ENCODE assay signal across 21 cellular contexts in the genomic region with DNA sequence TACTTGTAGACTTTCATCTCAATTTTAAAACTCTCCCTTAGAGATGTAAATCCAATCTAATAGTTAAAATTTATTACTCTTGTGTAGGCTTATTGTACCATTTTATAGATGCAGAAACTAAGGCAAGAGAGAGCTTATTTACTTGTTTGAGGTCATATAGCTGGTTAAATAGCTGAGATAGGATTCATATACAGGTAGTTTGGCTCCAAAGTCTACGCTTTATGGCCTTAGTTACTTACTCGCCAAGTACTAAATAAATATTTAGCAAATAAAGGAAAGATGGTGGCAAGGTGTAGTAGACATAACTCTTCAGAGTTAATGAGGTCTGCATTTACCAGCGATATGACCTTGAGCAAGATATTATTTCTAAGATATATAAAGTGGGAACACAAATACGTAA.
DNase-seq lines count a peak whose midpoint lies in the region; ATAC-seq, FAIRE-seq and TF ChIP-seq lines count a peak whose summit lies in the region.
"Had no signal": no experiment of that assay in that cellular context is flagged by ENCODE, and none has a peak within 500 bp of the region (broad histone marks: within the 10 kb centered on the region; RNA-seq: fewer than 3 reads in every experiment).

No MANE protein-coding gene starts in this region.

- H3K4me1 ChIP-seq in K562 (replicated peaks in 1 of 2; ENCODE audit: control insufficient read depth in 2 of 2, insufficient read depth in 2 of 2, low read length in 2 of 2) (no peaks in the 10 kb centered on the region), small intestine (ENCODE audit: control insufficient read depth in 2 of 2, insufficient read depth in 1 of 2, low read depth in 1 of 2, low read length in 1 of 2) (no peaks in the 10 kb centered on the region)
- H3K4me1 ChIP-seq: A549; BLaER1 treated with 17β-estradiol and CSF1 and Interleukin-3, amounts not matched to agents 10 nM and 100 nM; Caco-2 had no signal

- CTCF ChIA-PET in K562 (lab: Yijun Ruan, JAX; ENCODE audit: low intra/inter-chr PET ratio) = no interaction called here

- no peaks in the 10 kb centered on the region for H3K36me3 ChIP-seq in K562 (ENCODE audit: control insufficient read depth, insufficient read depth, low read length)
- H3K36me3 ChIP-seq in small intestine (ENCODE audit: control insufficient read depth in 2 of 2, insufficient read depth in 2 of 2, low read length in 2 of 2) = peaks cover 0 to 2% of the 10 kb centered on the region in 2 donors

- no peak overlapping the region for H2AFZ ChIP-seq in K562 (ENCODE audit: low read depth, low read length)

- FAIRE-seq in K562 (lab: Jason Lieb, UNC) (no peak), small intestine (lab: Jason Lieb, UNC) (no peak)
- FAIRE-seq: A549, D721Med, GM12891, GM19239 had no signal

- in situ Hi-C loops in K562 (cut with MboI) = no loop called here

- DNase-seq in K562 (ENCODE audit: extremely low read depth in 1 of 4, low spot score in 3 of 4) = no peak
- DNase-seq in memory B cell (ENCODE audit: low spot score in 2 of 2) = no peak
- DNase-seq in small intestine = peak; percentile 52
- DNase-seq in stimulated activated CD4-positive, alpha-beta T cell treated with anti-CD3 and anti-CD28 coated beads, Interleukin-2, amount 100 ng/mL, for 48 hours = no peak
- no peak for DNase-seq in NCI-H226
- DNase-seq: 8988T; AML-193; Caco-2; Calu3; CD4-positive, alpha-beta T cell; CD8-positive, alpha-beta T cell; DMS79 treated with DMSO at 0.1 percent for 48 hours; GF-D8 had no signal

- no peak for TF ChIP-seq RAD21 in K562 (CRISPR knock-in tag; conservative IDR thresholded peaks at IDR 0.05 in 1 of 2, IDR thresholded peaks at IDR 0.05 in 1 of 2)

- no peak for TF ChIP-seq CTCF in K562 (IDR thresholded peaks at IDR 0.05 in 2 of 3, conservative IDR thresholded peaks at IDR 0.05 in 1 of 3; ENCODE audit: insufficient read depth in 2 of 3, low read depth in 1 of 3, low read length in 3 of 3)

- peak overlapping the region; percentile 4 for H3K27ac Mint-ChIP-seq in memory B cell
- H3K27ac Mint-ChIP-seq: B cell; CD4-positive, alpha-beta T cell; CD8-positive, alpha-beta T cell had no signal

- H3K9me3 Mint-ChIP-seq in memory B cell = no peaks in the 10 kb centered on the region
- H3K9me3 Mint-ChIP-seq: CD4-positive, alpha-beta T cell; CD8-positive, alpha-beta T cell had no signal

- H3K27ac ChIP-seq in K562 (ENCODE audit: extremely low read depth, low read depth, low read length) (no peak overlapping the region), small intestine (ENCODE audit: low read depth in 1 of 2, low read length in 1 of 2) (no peak overlapping the region)
- H3K27ac ChIP-seq: A549; BLaER1 treated with 17β-estradiol and CSF1 and Interleukin-3, amounts not matched to agents 10 nM and 100 nM; C4-2B had no signal

- H3K27me3 ChIP-seq in K562 (ENCODE audit: control insufficient read depth in 2 of 2, insufficient read depth in 2 of 2, low read length in 2 of 2) = no peaks in the 10 kb centered on the region
- H3K27me3 ChIP-seq in small intestine (ENCODE audit: control insufficient read depth in 2 of 2, insufficient read depth in 2 of 2, low read length in 2 of 2) = no peaks in the 10 kb centered on the region
- H3K27me3 ChIP-seq: BLaER1 treated with 17β-estradiol and CSF1 and Interleukin-3, amounts not matched to agents 10 nM and 100 nM had no signal

- no peaks in the 10 kb centered on the region for H4K20me1 ChIP-seq in K562 (replicated peaks; ENCODE audit: control insufficient read depth, insufficient read depth, low read length)
- H4K20me1 ChIP-seq: BLaER1 treated with 17β-estradiol and CSF1 and Interleukin-3, amounts not matched to agents 10 nM and 100 nM had no signal

- no peak overlapping the region for H3K4me3 ChIP-seq in K562
- H3K4me3 ChIP-seq in small intestine (ENCODE audit: low read depth in 1 of 2, low read length in 2 of 2) = no peak overlapping the region
- H3K4me3 ChIP-seq: A549; BLaER1 treated with 17β-estradiol and CSF1 and Interleukin-3, amounts not matched to agents 10 nM and 100 nM had no signal

- no peaks in the 10 kb centered on the region for H3K79me2 ChIP-seq in K562 (ENCODE audit: control insufficient read depth, insufficient read depth, low read length)

- no peaks in the 10 kb centered on the region for H3K4me1 Mint-ChIP-seq in memory B cell
- H3K4me1 Mint-ChIP-seq: B cell had no signal

- TF ChIP-seq POLR2A in K562 (conservative IDR thresholded peaks at IDR 0.05) = no peak

- no peaks in the 10 kb centered on the region for H3K27me3 Mint-ChIP-seq in memory B cell
- H3K27me3 Mint-ChIP-seq: B cell; CD4-positive, alpha-beta T cell had no signal

- ATAC-seq in K562 (no peak), memory B cell (ENCODE audit: low read depth) (no peak), GM21367 (IDR thresholded peaks at IDR 0.05; ENCODE audit: unreplicated experiment) (no peak)
- ATAC-seq: A549; CD8-positive, alpha-beta T cell had no signal

- no peak overlapping the region for H3K4me3 Mint-ChIP-seq in memory B cell
- H3K4me3 Mint-ChIP-seq: B cell; CD4-positive, alpha-beta T cell; CD8-positive, alpha-beta T cell had no signal

- 95% methylated on average over 4 of the region's 4 CpGs for WGBS in K562 (ENCODE audit: insufficient coverage, low coverage, missing lambda C conversion rate)
- WGBS in small intestine, 3 donors = 50 to 80% (median 68%) methylated on average over 4 of the region's 4 CpGs

- H3K9ac ChIP-seq in K562 (ENCODE audit: insufficient read depth in 1 of 2, low read depth in 2 of 2, low read length in 2 of 2) = no peak overlapping the region
- H3K9ac ChIP-seq: BLaER1 treated with 17β-estradiol and CSF1 and Interleukin-3, amounts not matched to agents 10 nM and 100 nM had no signal

- H3K9me1 ChIP-seq in K562 (ENCODE audit: control insufficient read depth, insufficient read depth, low read length) = no peaks in the 10 kb centered on the region

- intact Hi-C loops in K562 (cut with micrococcal nuclease) = no loop called here

- H3K9me3 ChIP-seq in K562 (replicated peaks; ENCODE audit: control insufficient read depth, insufficient read depth, low read depth, low read length) (no peaks in the 10 kb centered on the region), small intestine (ENCODE audit: control insufficient read depth, low read depth) (no peaks in the 10 kb centered on the region)
- H3K9me3 ChIP-seq: A549; BLaER1 treated with 17β-estradiol and CSF1 and Interleukin-3, amounts not matched to agents 10 nM and 100 nM; Caco-2 had no signal

- TF ChIP-seq EP300 in K562 (IDR thresholded peaks at IDR 0.05; ENCODE audit: low read length) = no peak

- no peak overlapping the region for H3K4me2 ChIP-seq in K562 (ENCODE audit: insufficient read depth, low read length)
- H3K4me2 ChIP-seq: A549; BLaER1 treated with 17β-estradiol and CSF1 and Interleukin-3, amounts not matched to agents 10 nM and 100 nM had no signal

- POLR2A ChIA-PET in K562 (lab: Yijun Ruan, JAX) = no interaction called here

- H3K36me3 Mint-ChIP-seq in memory B cell = peaks cover 10% of the 10 kb centered on the region

- no TSS peak for BruUV-seq in K562 (replicated peaks; lab: Mats Ljungman, UMichigan)

TF ChIP-seq in K562, 482 proteins besides CTCF, POLR2A, EP300 and RAD21:
- TF ChIP-seq, protein P1, sequence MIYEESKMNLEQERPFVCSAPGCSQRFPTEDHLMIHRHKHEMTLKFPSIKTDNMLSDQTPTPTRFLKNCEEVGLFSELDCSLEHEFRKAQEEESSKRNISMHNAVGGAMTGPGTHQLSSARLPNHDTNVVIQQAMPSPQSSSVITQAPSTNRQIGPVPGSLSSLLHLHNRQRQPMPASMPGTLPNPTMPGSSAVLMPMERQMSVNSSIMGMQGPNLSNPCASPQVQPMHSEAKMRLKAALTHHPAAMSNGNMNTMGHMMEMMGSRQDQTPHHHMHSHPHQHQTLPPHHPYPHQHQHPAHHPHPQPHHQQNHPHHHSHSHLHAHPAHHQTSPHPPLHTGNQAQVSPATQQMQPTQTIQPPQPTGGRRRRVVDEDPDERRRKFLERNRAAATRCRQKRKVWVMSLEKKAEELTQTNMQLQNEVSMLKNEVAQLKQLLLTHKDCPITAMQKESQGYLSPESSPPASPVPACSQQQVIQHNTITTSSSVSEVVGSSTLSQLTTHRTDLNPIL (CRISPR knock-in tag; IDR thresholded peaks at IDR 0.05) = no peak
- TF ChIP-seq RBM25 (IDR thresholded peaks at IDR 0.05; ENCODE audit: low read depth, low read length, severe bottlenecking) = peak; percentile 35
